Comparison of ENCODE assay signal across 10 cellular contexts in genomic region chr18:26457611-26458350, GRCh38.
DNase-seq lines count a peak whose midpoint lies in the region; ATAC-seq, FAIRE-seq and TF ChIP-seq lines count a peak whose summit lies in the region.
"Had no signal": no experiment of that assay in that cellular context is flagged by ENCODE, and none has a peak within 500 bp of the region (broad histone marks: within the 10 kb centered on the region; RNA-seq: fewer than 3 reads in every experiment).

No MANE protein-coding gene starts in this region.

- no peak for FAIRE-seq in K562 (lab: Jason Lieb, UNC)

- no peak overlapping the region for H3K4me3 Mint-ChIP-seq in activated T-helper 1 cell treated with anti-CD3 and anti-CD28 coated beads, Interleukin-12 subunit alpha, Interleukin-12 subunit beta, Interleukin-2, Interleukin-4 antibody, amounts not matched to agents 30 ng/mL and 10 ng/mL and 1 ng/mL, durations not matched to agents 14 hours and 24 hours and 36 hours
- H3K4me3 Mint-ChIP-seq: central memory CD8-positive, alpha-beta T cell had no signal

- no peak overlapping the region for H2AFZ ChIP-seq in K562 (ENCODE audit: low read depth, low read length)

- no peak for TF ChIP-seq POLR2A in K562 (conservative IDR thresholded peaks at IDR 0.05)

- peaks cover 5 to 28% of the 10 kb centered on the region in 2 experiments; a peak in 2 of 5 replicates for H3K27me3 ChIP-seq in K562 (ENCODE audit: control insufficient read depth in 2 of 2, insufficient read depth in 2 of 2, low read length in 2 of 2)

- TF ChIP-seq EP300 in K562 (IDR thresholded peaks at IDR 0.05; ENCODE audit: low read length): no peak

- in situ Hi-C loops in K562 (cut with MboI): no loop called here

- peaks cover 26% of the 10 kb centered on the region for H3K4me1 Mint-ChIP-seq in activated T-helper 1 cell treated with anti-CD3 and anti-CD28 coated beads, Interleukin-12 subunit alpha, Interleukin-12 subunit beta, Interleukin-2, Interleukin-4 antibody, amounts not matched to agents 30 ng/mL and 10 ng/mL and 1 ng/mL, durations not matched to agents 14 hours and 24 hours and 36 hours (ENCODE audit: low read depth)
- H3K4me1 Mint-ChIP-seq: central memory CD8-positive, alpha-beta T cell had no signal

- H3K9me1 ChIP-seq in K562 (ENCODE audit: control insufficient read depth, insufficient read depth, low read length): no peaks in the 10 kb centered on the region

- ATAC-seq in K562 (peak; percentile 91), GM18861 (IDR thresholded peaks at IDR 0.05; ENCODE audit: unreplicated experiment) (no peak)

- H3K4me2 ChIP-seq in K562 (ENCODE audit: insufficient read depth, low read length): no peak overlapping the region

- WGBS in K562 (ENCODE audit: insufficient coverage, low coverage, missing lambda C conversion rate): 2% methylated on average over 22 of the region's 22 CpGs

- H3K36me3 Mint-ChIP-seq in activated T-helper 1 cell treated with anti-CD3 and anti-CD28 coated beads, Interleukin-12 subunit alpha, Interleukin-12 subunit beta, Interleukin-2, Interleukin-4 antibody, amounts not matched to agents 30 ng/mL and 10 ng/mL and 1 ng/mL, durations not matched to agents 14 hours and 24 hours and 36 hours (ENCODE audit: low read depth): no peaks in the 10 kb centered on the region

- H3K27me3 Mint-ChIP-seq in activated T-helper 1 cell treated with anti-CD3 and anti-CD28 coated beads, Interleukin-12 subunit alpha, Interleukin-12 subunit beta, Interleukin-2, Interleukin-4 antibody, amounts not matched to agents 30 ng/mL and 10 ng/mL and 1 ng/mL, durations not matched to agents 14 hours and 24 hours and 36 hours (ENCODE audit: insufficient read depth): no peaks in the 10 kb centered on the region
- H3K27me3 Mint-ChIP-seq: central memory CD8-positive, alpha-beta T cell had no signal

- TF ChIP-seq RAD21 in K562 (CRISPR knock-in tag; conservative IDR thresholded peaks at IDR 0.05 in 1 of 2, IDR thresholded peaks at IDR 0.05 in 1 of 2): peak in 1 of 2 experiments; percentile 66; a peak in 2 of 4 replicates

- no peaks in the 10 kb centered on the region for H4K20me1 ChIP-seq in K562 (replicated peaks; ENCODE audit: control insufficient read depth, insufficient read depth, low read length)

- CTCF ChIA-PET in K562 (lab: Yijun Ruan, JAX; ENCODE audit: low intra/inter-chr PET ratio): no interaction called here

- H3K27ac ChIP-seq in K562 (ENCODE audit: extremely low read depth, low read depth, low read length): no peak overlapping the region

- POLR2A ChIA-PET in K562 (lab: Yijun Ruan, JAX): no interaction called here

- BruUV-seq in K562 (replicated peaks; lab: Mats Ljungman, UMichigan): no TSS peak

- H3K27ac Mint-ChIP-seq in activated T-helper 1 cell treated with anti-CD3 and anti-CD28 coated beads, Interleukin-12 subunit alpha, Interleukin-12 subunit beta, Interleukin-2, Interleukin-4 antibody, amounts not matched to agents 30 ng/mL and 10 ng/mL and 1 ng/mL, durations not matched to agents 14 hours and 24 hours and 36 hours: no peak overlapping the region

- peak; percentile 34 for TF ChIP-seq CTCF in HFF-Myc (IDR thresholded peaks at IDR 0.05; ENCODE audit: low read depth, low read length, missing control alignments)
- TF ChIP-seq CTCF in K562 (IDR thresholded peaks at IDR 0.05 in 2 of 3, conservative IDR thresholded peaks at IDR 0.05 in 1 of 3; ENCODE audit: insufficient read depth in 2 of 3, low read depth in 1 of 3, low read length in 3 of 3): peak; percentile 61 to 79 (median 74)

- intact Hi-C loops in K562 (cut with micrococcal nuclease): loop anchor here (5.0 to 10.0 kb wide), 2 partner anchors 153 to 190 kb away; no protein-coding TSS in a partner anchor
- intact Hi-C loops in activated T-helper 1 cell treated with anti-CD3 and anti-CD28 coated beads, Interleukin-12 subunit alpha, Interleukin-12 subunit beta, Interleukin-2, Interleukin-4 antibody, amounts not matched to agents 30 ng/mL and 10 ng/mL and 1 ng/mL, durations not matched to agents 14 hours and 24 hours and 36 hours (cut with micrococcal nuclease): no loop called here

- H3K9me3 ChIP-seq in K562 (replicated peaks; ENCODE audit: control insufficient read depth, insufficient read depth, low read depth, low read length): no peaks in the 10 kb centered on the region

- no peaks in the 10 kb centered on the region for H3K79me2 ChIP-seq in K562 (ENCODE audit: control insufficient read depth, insufficient read depth, low read length)

- no peak overlapping the region for H3K9ac ChIP-seq in K562 (ENCODE audit: insufficient read depth in 1 of 2, low read depth in 2 of 2, low read length in 2 of 2)

- H3K4me1 ChIP-seq in K562 (replicated peaks in 1 of 2; ENCODE audit: control insufficient read depth in 2 of 2, insufficient read depth in 2 of 2, low read length in 2 of 2): peaks cover 0 to 3% of the 10 kb centered on the region in 2 experiments; a peak in 1 of 5 replicates

- H3K36me3 ChIP-seq in K562 (ENCODE audit: control insufficient read depth, insufficient read depth, low read length): no peaks in the 10 kb centered on the region

- H3K4me3 ChIP-seq in HFF-Myc (replicated peaks; ENCODE audit: low read depth, low read length): no peak overlapping the region
- H3K4me3 ChIP-seq in K562: no peak overlapping the region

- peak; percentile 33 for DNase-seq in 8988T
- no peak for DNase-seq in HFF-Myc (ENCODE audit: extremely low read depth, low read depth)
- peak; percentile 35 to 56 (median 42) for DNase-seq in K562 (ENCODE audit: extremely low read depth in 1 of 4, low spot score in 3 of 4)
- DNase-seq in iPS-NIHi7 (ENCODE audit: extremely low spot score): peak; percentile 89
- DNase-seq in NCI-H1417 (lab: John Stamatoyannopoulos, UW): no peak
- no peak for DNase-seq in cerebellar cortex (ENCODE audit: low spot score)
- no peak for DNase-seq in activated T-helper 1 cell treated with anti-CD3 and anti-CD28 coated beads, Interleukin-12 subunit alpha, Interleukin-12 subunit beta, Interleukin-2, Interleukin-4 antibody, amounts not matched to agents 30 ng/mL and 10 ng/mL and 1 ng/mL, durations not matched to agents 14 hours and 24 hours and 36 hours (ENCODE audit: low spot score)
- DNase-seq: NK-92 treated with Interleukin-12 subunit alpha and Interleukin-12 subunit beta, amount 100 ng/mL, for 24 hours had no signal

- H3K9me3 Mint-ChIP-seq in activated T-helper 1 cell treated with anti-CD3 and anti-CD28 coated beads, Interleukin-12 subunit alpha, Interleukin-12 subunit beta, Interleukin-2, Interleukin-4 antibody, amounts not matched to agents 30 ng/mL and 10 ng/mL and 1 ng/mL, durations not matched to agents 14 hours and 24 hours and 36 hours: no peaks in the 10 kb centered on the region
- H3K9me3 Mint-ChIP-seq: central memory CD8-positive, alpha-beta T cell had no signal

TF ChIP-seq in K562, 482 proteins besides CTCF, POLR2A, EP300 and RAD21:
- TF ChIP-seq L3MBTL2 (IDR thresholded peaks at IDR 0.05) (peak; percentile 39; the same call in 1 of the 2 replicates), E2F6 (IDR thresholded peaks at IDR 0.05; ENCODE audit: borderline replicate concordance in 1 of 2, extremely low read depth in 1 of 2, insufficient read depth in 1 of 2, insufficient read length in 1 of 2, low read depth in 1 of 2, low read length in 1 of 2, poor library complexity in 1 of 2, severe bottlenecking in 1 of 2) (peak in 1 of 2 experiments; percentile 84), CHD2 (IDR thresholded peaks at IDR 0.05; ENCODE audit: low read depth, low read length) (peak; percentile 33; the same call in 1 of the 2 replicates), SMC3 (conservative IDR thresholded peaks at IDR 0.05; ENCODE audit: insufficient read depth, low read depth, low read length) (peak; percentile 47; the same call in 1 of the 2 replicates), MAZ (CRISPR knock-in tag; conservative IDR thresholded peaks at IDR 0.05 in 1 of 2, IDR thresholded peaks at IDR 0.05 in 1 of 2) (no peak)
TF ChIP-seq in K562: peak in this region for 4.

Comparison
In these comparisons a context has a peak if more than half of its experiments do, and no peak if none do; other contexts are left out.
1. DNase-seq: peak in 8988T (single experiment), K562 (4 of 4) and iPS-NIHi7 (single experiment); none in HFF-Myc (single experiment), NCI-H1417 (0 of 3), cerebellar cortex (single experiment) and activated T-helper 1 cell treated with anti-CD3 and anti-CD28 coated beads, Interleukin-12 subunit alpha, Interleukin-12 subunit beta, Interleukin-2, Interleukin-4 antibody, amounts not matched to agents 30 ng/mL and 10 ng/mL and 1 ng/mL, durations not matched to agents 14 hours and 24 hours and 36 hours (single experiment).